ENCODE assay signal across 19 cellular contexts in the genomic region with DNA sequence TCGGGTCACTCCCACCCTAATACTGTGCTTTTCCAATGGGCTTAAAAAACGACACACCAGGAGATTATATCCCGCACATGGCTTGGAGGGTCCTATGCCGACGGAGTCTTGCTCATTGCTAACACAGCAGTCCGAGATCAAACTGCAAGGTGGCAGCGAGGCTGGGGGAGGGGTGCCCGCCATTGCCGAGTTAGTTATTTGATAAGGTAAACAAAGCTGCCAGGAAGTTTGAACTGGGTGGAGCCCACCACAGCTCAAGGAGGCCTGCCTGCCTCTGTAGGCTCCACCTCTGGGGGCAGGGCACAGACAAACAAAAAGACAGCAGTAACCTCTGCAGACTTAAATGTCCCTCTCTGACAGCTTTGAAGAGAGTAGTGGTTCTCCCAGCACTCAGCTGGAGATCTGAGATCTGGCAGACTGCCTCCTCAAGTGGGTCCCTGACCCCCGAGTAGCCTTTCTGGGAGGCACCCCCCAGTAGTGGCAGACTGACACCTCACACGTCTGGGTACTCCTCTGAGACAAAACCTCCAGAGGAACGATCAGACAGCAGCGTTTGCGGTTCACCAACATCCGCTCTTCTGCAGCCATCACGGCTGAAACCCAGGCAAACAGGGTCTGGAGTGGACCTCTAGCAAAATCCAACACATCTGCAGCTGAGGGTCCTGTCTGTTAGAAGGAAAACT. TPM values are rescaled to one million over a fixed set of nuclear protein-coding genes. Genes with fewer than 3 reads are reported as not detected.
"Had no signal": no experiment of that assay in that cellular context is flagged by ENCODE, and none has a peak within 500 bp of the region (broad histone marks: within the 10 kb centered on the region; RNA-seq: fewer than 3 reads in every experiment).

No MANE protein-coding gene starts in this region.

RNA-seq across cellular contexts. Expression of gene OR6V1, which starts 36.5 kb away (rescaled TPM):
- total RNA-seq: activated CD4-positive, alpha-beta memory T cell treated with anti-CD3 and anti-CD28 coated beads for 36 hours; activated CD4-positive, alpha-beta T cell treated with anti-CD3 and anti-CD28 coated beads for 36 hours; activated CD8-positive, alpha-beta memory T cell treated with anti-CD3 and anti-CD28 coated beads for 36 hours; activated CD8-positive, alpha-beta T cell treated with anti-CD3 and anti-CD28 coated beads for 36 hours; activated naive CD4-positive, alpha-beta T cell treated with anti-CD3 and anti-CD28 coated beads for 36 hours; activated naive CD4-positive, alpha-beta T cell treated with anti-CD3 and anti-CD28 coated beads, Interleukin-2, amount 50 U/mL, for 72 hours; activated naive CD8-positive, alpha-beta T cell treated with anti-CD3 and anti-CD28 coated beads for 36 hours; activated T-cell treated with anti-CD3 and anti-CD28 coated beads, Interleukin-2, amount 50 U/mL, for 4 hours; activated T-cell treated with anti-CD3 and anti-CD28 coated beads, Interleukin-2, amount 50 U/mL, for 72 hours; activated T-helper 1 cell treated with anti-CD3 and anti-CD28 coated beads, Interleukin-12 subunit alpha, Interleukin-12 subunit beta, Interleukin-2, Interleukin-4 antibody, amounts not matched to agents 30 ng/mL and 10 ng/mL and 1 ng/mL, durations not matched to agents 14 hours and 24 hours and 36 hours; activated T-helper 17 cell treated with anti-CD3 and anti-CD28 coated beads, Interleukin-2, amount 50 U/mL, for 72 hours; adrenal gland; aorta; astrocyte; body of pancreas; breast epithelium; cardiac septum; cerebellum; WTC11 had no signal

RNA-seq across cellular contexts. Expression of gene PIP, which starts 43.2 kb away (rescaled TPM):
- total RNA-seq: activated CD4-positive, alpha-beta memory T cell treated with anti-CD3 and anti-CD28 coated beads for 36 hours; activated CD4-positive, alpha-beta T cell treated with anti-CD3 and anti-CD28 coated beads for 36 hours; activated CD8-positive, alpha-beta memory T cell treated with anti-CD3 and anti-CD28 coated beads for 36 hours; activated CD8-positive, alpha-beta T cell treated with anti-CD3 and anti-CD28 coated beads for 36 hours; activated naive CD4-positive, alpha-beta T cell treated with anti-CD3 and anti-CD28 coated beads for 36 hours; activated naive CD4-positive, alpha-beta T cell treated with anti-CD3 and anti-CD28 coated beads, Interleukin-2, amount 50 U/mL, for 72 hours; activated naive CD8-positive, alpha-beta T cell treated with anti-CD3 and anti-CD28 coated beads for 36 hours; activated T-cell treated with anti-CD3 and anti-CD28 coated beads, Interleukin-2, amount 50 U/mL, for 4 hours; activated T-cell treated with anti-CD3 and anti-CD28 coated beads, Interleukin-2, amount 50 U/mL, for 72 hours; activated T-helper 1 cell treated with anti-CD3 and anti-CD28 coated beads, Interleukin-12 subunit alpha, Interleukin-12 subunit beta, Interleukin-2, Interleukin-4 antibody, amounts not matched to agents 30 ng/mL and 10 ng/mL and 1 ng/mL, durations not matched to agents 14 hours and 24 hours and 36 hours; activated T-helper 17 cell treated with anti-CD3 and anti-CD28 coated beads, Interleukin-2, amount 50 U/mL, for 72 hours; adrenal gland; aorta; astrocyte; body of pancreas; cardiac septum; cerebellum; WTC11 had no signal
